Comparison of ENCODE assay signal across 2 cellular contexts in genomic region chr4:70746179-70746839, GRCh38.
TF ChIP-seq lines count a peak whose summit lies in the region.

No MANE protein-coding gene starts in this region.

TF ChIP-seq in IMR-90, 13 proteins besides CTCF, POLR2A, EP300 and RAD21:
- TF ChIP-seq NFE2L2 (IDR thresholded peaks at IDR 0.05; ENCODE audit: low read depth, low read length) (no peak), RFX5 (IDR thresholded peaks at IDR 0.05; ENCODE audit: low read depth, low read length) (no peak), SMC3 (IDR thresholded peaks at IDR 0.05; ENCODE audit: low read depth, low read length) (no peak), MAZ (IDR thresholded peaks at IDR 0.05; ENCODE audit: borderline replicate concordance, low read depth, low read length) (no peak), MAFK (IDR thresholded peaks at IDR 0.05; ENCODE audit: low read depth, low read length) (no peak), USF2 (IDR thresholded peaks at IDR 0.05; ENCODE audit: low read depth, low read length) (no peak), CEBPB (IDR thresholded peaks at IDR 0.05; ENCODE audit: low read depth, low read length) (peak; percentile 78)
- TF ChIP-seq, protein P1, sequence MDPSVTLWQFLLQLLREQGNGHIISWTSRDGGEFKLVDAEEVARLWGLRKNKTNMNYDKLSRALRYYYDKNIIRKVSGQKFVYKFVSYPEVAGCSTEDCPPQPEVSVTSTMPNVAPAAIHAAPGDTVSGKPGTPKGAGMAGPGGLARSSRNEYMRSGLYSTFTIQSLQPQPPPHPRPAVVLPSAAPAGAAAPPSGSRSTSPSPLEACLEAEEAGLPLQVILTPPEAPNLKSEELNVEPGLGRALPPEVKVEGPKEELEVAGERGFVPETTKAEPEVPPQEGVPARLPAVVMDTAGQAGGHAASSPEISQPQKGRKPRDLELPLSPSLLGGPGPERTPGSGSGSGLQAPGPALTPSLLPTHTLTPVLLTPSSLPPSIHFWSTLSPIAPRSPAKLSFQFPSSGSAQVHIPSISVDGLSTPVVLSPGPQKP (IDR thresholded peaks at IDR 0.05; ENCODE audit: borderline replicate concordance, low read depth, low read length): no peak

TF ChIP-seq in H1, 55 proteins besides CTCF, POLR2A, EP300 and RAD21:
- no peak for TF ChIP-seq MAX (IDR thresholded peaks at IDR 0.05)
- TF ChIP-seq CBX5 (IDR thresholded peaks at IDR 0.05; ENCODE audit: low read depth, low read length): no peak
- TF ChIP-seq KDM5A (IDR thresholded peaks at IDR 0.05; ENCODE audit: low read length): no peak
- TF ChIP-seq CHD1 (IDR thresholded peaks at IDR 0.05; ENCODE audit: low read depth, low read length): no peak
- TF ChIP-seq RXRA (IDR thresholded peaks at IDR 0.05; ENCODE audit: insufficient read depth, low read depth, low read length): no peak
- TF ChIP-seq, protein P2, sequence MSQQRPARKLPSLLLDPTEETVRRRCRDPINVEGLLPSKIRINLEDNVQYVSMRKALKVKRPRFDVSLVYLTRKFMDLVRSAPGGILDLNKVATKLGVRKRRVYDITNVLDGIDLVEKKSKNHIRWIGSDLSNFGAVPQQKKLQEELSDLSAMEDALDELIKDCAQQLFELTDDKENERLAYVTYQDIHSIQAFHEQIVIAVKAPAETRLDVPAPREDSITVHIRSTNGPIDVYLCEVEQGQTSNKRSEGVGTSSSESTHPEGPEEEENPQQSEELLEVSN (IDR thresholded peaks at IDR 0.05): no peak
- no peak for TF ChIP-seq KDM1A (IDR thresholded peaks at IDR 0.05; ENCODE audit: borderline replicate concordance, low read length)
- TF ChIP-seq SAP30 (IDR thresholded peaks at IDR 0.05; ENCODE audit: insufficient read depth, insufficient replicate concordance, low read length): no peak
- TF ChIP-seq HDAC6 (IDR thresholded peaks at IDR 0.05; ENCODE audit: low read depth, low read length): no peak
- no peak for TF ChIP-seq RBBP5 (IDR thresholded peaks at IDR 0.05; ENCODE audit: borderline replicate concordance, low read depth, low read length)
- TF ChIP-seq BRCA1 (IDR thresholded peaks at IDR 0.05; ENCODE audit: low read depth, low read length): no peak
- TF ChIP-seq CHD2 (IDR thresholded peaks at IDR 0.05; ENCODE audit: low read length): no peak
- TF ChIP-seq SRF (IDR thresholded peaks at IDR 0.05; ENCODE audit: low read depth, low read length): no peak
- TF ChIP-seq PHF8 (conservative IDR thresholded peaks at IDR 0.05; ENCODE audit: low read depth, low read length): no peak
- no peak for TF ChIP-seq NANOG (IDR thresholded peaks at IDR 0.05; ENCODE audit: insufficient read depth, low read depth, low read length, poor library complexity, severe bottlenecking)
TF ChIP-seq in H1: peak in this region for 0.
